Comparison of ENCODE assay signal across 2 cellular contexts in genomic region chr5:58925627-58926545, GRCh38.
TF ChIP-seq lines count a peak whose summit lies in the region.

No MANE protein-coding gene starts in this region.

TF ChIP-seq in HEK293, 187 proteins besides CTCF, POLR2A, EP300 and RAD21 (continued from another document and continues in another):
- TF ChIP-seq ZNF449 (tag by site-specific recombination; IDR thresholded peaks at IDR 0.05): no peak
- no peak for TF ChIP-seq ZNF561 (tag by site-specific recombination; IDR thresholded peaks at IDR 0.05; ENCODE audit: borderline replicate concordance)
- no peak for TF ChIP-seq ZNF280D (tag by site-specific recombination; IDR thresholded peaks at IDR 0.05)
- no peak for TF ChIP-seq ZNF549 (tag by site-specific recombination; IDR thresholded peaks at IDR 0.05)
- no peak for TF ChIP-seq ZNF398 (tag by site-specific recombination; IDR thresholded peaks at IDR 0.05)
- peak; percentile 50; the same call in 1 of the 2 replicates for TF ChIP-seq PRDM6 (tag by site-specific recombination; IDR thresholded peaks at IDR 0.05)
- no peak for TF ChIP-seq SETDB1 (IDR thresholded peaks at IDR 0.05; ENCODE audit: insufficient read length, low read length)
- no peak for TF ChIP-seq HOXD13 (CRISPR knock-in tag; IDR thresholded peaks at IDR 0.05; ENCODE audit: borderline replicate concordance)
- TF ChIP-seq ZNF433 (tag by site-specific recombination; IDR thresholded peaks at IDR 0.05; ENCODE audit: low read depth): no peak
- TF ChIP-seq ZNF843 (tag by site-specific recombination; IDR thresholded peaks at IDR 0.05): 0 out of 2 replicates have a peak, but pooled peaks have one; percentile 24
- TF ChIP-seq ZNF391 (tag by site-specific recombination; IDR thresholded peaks at IDR 0.05; ENCODE audit: borderline replicate concordance, low read depth): no peak
- peak; percentile 100 for TF ChIP-seq SP7 (tag by site-specific recombination; IDR thresholded peaks at IDR 0.05)
- TF ChIP-seq ZBTB48 (tag by site-specific recombination; IDR thresholded peaks at IDR 0.05): peak; percentile 91
- TF ChIP-seq ZNF280C (tag by site-specific recombination; IDR thresholded peaks at IDR 0.05): no peak

TF ChIP-seq in WTC11, 78 proteins besides CTCF, POLR2A, EP300 and RAD21 (continued from another document):
- TF ChIP-seq PRDM15 (CRISPR knock-in tag; IDR thresholded peaks at IDR 0.05) (no peak), ZMAT4 (CRISPR knock-in tag; IDR thresholded peaks at IDR 0.05) (no peak), JAZF1 (CRISPR knock-in tag; IDR thresholded peaks at IDR 0.05) (no peak), ZNF281 (CRISPR knock-in tag; IDR thresholded peaks at IDR 0.05) (no peak), FOXJ3 (CRISPR knock-in tag; IDR thresholded peaks at IDR 0.05; ENCODE audit: borderline replicate concordance) (no peak), ATF6 (CRISPR knock-in tag; IDR thresholded peaks at IDR 0.05) (no peak)
TF ChIP-seq in WTC11: peak in this region for 0.
